ENCODE assay signal across 8 cellular contexts in genomic region chr19:45477713-45478453, GRCh38. TPM values are rescaled to one million over a fixed set of nuclear protein-coding genes. Genes with fewer than 3 reads are reported as not detected.
DNase-seq lines count a peak whose midpoint lies in the region; ATAC-seq, FAIRE-seq and TF ChIP-seq lines count a peak whose summit lies in the region.

No MANE protein-coding gene starts in this region.

- no peaks in the 10 kb centered on the region for H3K36me3 ChIP-seq in mucosa of stomach (ENCODE audit: control insufficient read depth, insufficient read depth, low read length)

- peaks cover 12% of the 10 kb centered on the region for H3K4me1 ChIP-seq in mucosa of stomach (ENCODE audit: control insufficient read depth, insufficient read depth, low read length)

- H3K4me3 ChIP-seq in cardiac fibroblast (replicated peaks in 1 of 2; ENCODE audit: low read depth in 2 of 2, low read length in 2 of 2) (peak overlapping the region; percentile 61 to 64), mucosa of stomach (ENCODE audit: low read length) (peak overlapping the region; percentile 91)

- H3K9ac ChIP-seq in mucosa of stomach (ENCODE audit: low read length): peak overlapping the region; percentile 95

- peak; percentile 43 for DNase-seq in activated T-cell treated with anti-CD3 and anti-CD28 coated beads, Interleukin-2, amount 50 U/mL, for 1 hour
- DNase-seq in activated T-cell treated with anti-CD3 and anti-CD28 coated beads for 4 hours (no peak), NCI-H748 treated with DMSO at 0.1 percent for 48 hours (lab: John Stamatoyannopoulos, UW) (peak; percentile 86), cardiac fibroblast (ENCODE audit: low read depth in 2 of 2) (no peak), GM12892 (ENCODE audit: insufficient read length) (no peak)

- ATAC-seq in HG02678 (IDR thresholded peaks at IDR 0.05; ENCODE audit: unreplicated experiment): no peak
- ATAC-seq in GM21526 (IDR thresholded peaks at IDR 0.05; ENCODE audit: low FRiP score, unreplicated experiment): no peak

- FAIRE-seq in GM12892 (lab: Jason Lieb, UNC): no peak

- peaks cover 24% of the 10 kb centered on the region for H3K27me3 ChIP-seq in mucosa of stomach (ENCODE audit: control insufficient read depth, insufficient read depth, low read length)

- TF ChIP-seq POLR2A in GM12892 (IDR thresholded peaks at IDR 0.05; ENCODE audit: low read depth, low read length): no peak

- no peak for TF ChIP-seq CTCF in cardiac fibroblast (IDR thresholded peaks at IDR 0.05; ENCODE audit: low read depth, low read length)

- no peaks in the 10 kb centered on the region for H3K9me3 ChIP-seq in mucosa of stomach (ENCODE audit: control insufficient read depth, low read length)

RNA-seq across cellular contexts. Expression of gene FOSB, which starts 10.1 kb away (rescaled TPM):
- 1.1 TPM for polyA plus RNA-seq in GM12892 (2012; ENCODE audit: missing spikeins)

RNA-seq across cellular contexts. Expression of gene RTN2, which starts 19.0 kb away (rescaled TPM):
- polyA plus RNA-seq in GM12892 (2012; ENCODE audit: missing spikeins): 5.9 TPM

RNA-seq across cellular contexts. Expression of gene PPM1N, which starts 20.4 kb away (rescaled TPM):
- 3.5 TPM for polyA plus RNA-seq in GM12892 (2012; ENCODE audit: missing spikeins)

RNA-seq across cellular contexts. Expression of gene VASP, which starts 29.4 kb away (rescaled TPM):
- polyA plus RNA-seq in GM12892 (2012; ENCODE audit: missing spikeins): 85.7 TPM

RNA-seq across cellular contexts. Expression of gene ERCC1, which starts 54.2 kb away (rescaled TPM):
- polyA plus RNA-seq in GM12892 (2012; ENCODE audit: missing spikeins): 39.3 TPM

Comparison
In these comparisons a context has a peak if more than half of its experiments do, and no peak if none do; other contexts are left out.
1. DNase-seq: peak in activated T-cell treated with anti-CD3 and anti-CD28 coated beads, Interleukin-2, amount 50 U/mL, for 1 hour (single experiment) and NCI-H748 treated with DMSO at 0.1 percent for 48 hours (single experiment); none in activated T-cell treated with anti-CD3 and anti-CD28 coated beads for 4 hours (single experiment), cardiac fibroblast (0 of 2) and GM12892 (single experiment).